21 cellular contexts compared by ENCODE assay signal in genomic region chr3:11459147-11459837, GRCh38.
DNase-seq lines count a peak whose midpoint lies in the region; FAIRE-seq and TF ChIP-seq lines count a peak whose summit lies in the region.
"Had no signal": no experiment of that assay in that cellular context is flagged by ENCODE, and none has a peak within 500 bp of the region (broad histone marks: within the 10 kb centered on the region; RNA-seq: fewer than 3 reads in every experiment).

No MANE protein-coding gene starts in this region.

- H3K27ac Mint-ChIP-seq in activated CD4-positive, alpha-beta memory T cell treated with anti-CD3 and anti-CD28 coated beads, Interleukin-2, amount 10 ng/mL, durations not matched to agents 7 days and 5 days, result no peak overlapping the region
- H3K27ac Mint-ChIP-seq: stimulated activated memory B cell treated with anti-CD40 and anti-IgM and Interleukin-4, amounts not matched to agents 10 μg/mL and 1 μg/mL and 100 μg/mL, for 72 hours had no signal

- no peaks in the 10 kb centered on the region for H4K20me1 ChIP-seq in fibroblast of lung (ENCODE audit: control insufficient read depth, extremely low read depth, insufficient read depth, low read length)

- H2AFZ ChIP-seq in fibroblast of lung (ENCODE audit: low read length), result no peak overlapping the region

- no peaks in the 10 kb centered on the region for H3K36me3 Mint-ChIP-seq in activated CD4-positive, alpha-beta memory T cell treated with anti-CD3 and anti-CD28 coated beads, Interleukin-2, amount 10 ng/mL, durations not matched to agents 7 days and 5 days (ENCODE audit: low read depth)

- H3K9me3 Mint-ChIP-seq in activated CD4-positive, alpha-beta memory T cell treated with anti-CD3 and anti-CD28 coated beads, Interleukin-2, amount 10 ng/mL, durations not matched to agents 7 days and 5 days, result no peaks in the 10 kb centered on the region
- H3K9me3 Mint-ChIP-seq: stimulated activated memory B cell treated with anti-CD40 and anti-IgM and Interleukin-4, amounts not matched to agents 10 μg/mL and 1 μg/mL and 100 μg/mL, for 72 hours had no signal

- H3K36me3 ChIP-seq in fibroblast of lung (ENCODE audit: control insufficient read depth, insufficient read depth, low read length) (no peaks in the 10 kb centered on the region), kidney (ENCODE audit: control insufficient read depth in 1 of 2, insufficient read depth in 2 of 2, low read length in 2 of 2) (no peaks in the 10 kb centered on the region)
- H3K36me3 ChIP-seq: ascending aorta, heart left ventricle, thyroid gland had no signal

- POLR2A ChIA-PET in activated CD4-positive, alpha-beta memory T cell treated with anti-CD3 and anti-CD28 coated beads, Interleukin-2, amount 10 ng/mL, durations not matched to agents 7 days and 5 days (lab: Charles Lee), result no interaction called here

- H3K4me3 Mint-ChIP-seq in activated CD4-positive, alpha-beta memory T cell treated with anti-CD3 and anti-CD28 coated beads, Interleukin-2, amount 10 ng/mL, durations not matched to agents 7 days and 5 days, result no peak overlapping the region
- H3K4me3 Mint-ChIP-seq: stimulated activated memory B cell treated with anti-CD40 and anti-IgM and Interleukin-4, amounts not matched to agents 10 μg/mL and 1 μg/mL and 100 μg/mL, for 72 hours had no signal

- peaks cover 9% of the 10 kb centered on the region for H3K4me1 ChIP-seq in fibroblast of lung (ENCODE audit: control insufficient read depth, extremely low read depth, insufficient read depth, low read length)
- no peaks in the 10 kb centered on the region for H3K4me1 ChIP-seq in kidney (ENCODE audit: control insufficient read depth in 1 of 2, insufficient read depth in 1 of 2, low read depth in 1 of 2, low read length in 2 of 2)
- H3K4me1 ChIP-seq: thyroid gland had no signal

- H3K27ac ChIP-seq in fibroblast of lung (ENCODE audit: insufficient read depth, low read length), result no peak overlapping the region
- H3K27ac ChIP-seq in kidney (ENCODE audit: low read depth in 2 of 2, low read length in 2 of 2), result no peak overlapping the region
- H3K27ac ChIP-seq: ascending aorta, heart left ventricle, thyroid gland, VCaP had no signal

- intact Hi-C loops in kidney (cut with DNase I), result no loop called here

- no peaks in the 10 kb centered on the region for H3K4me1 Mint-ChIP-seq in activated CD4-positive, alpha-beta memory T cell treated with anti-CD3 and anti-CD28 coated beads, Interleukin-2, amount 10 ng/mL, durations not matched to agents 7 days and 5 days
- H3K4me1 Mint-ChIP-seq: stimulated activated memory B cell treated with anti-CD40 and anti-IgM and Interleukin-4, amounts not matched to agents 10 μg/mL and 1 μg/mL and 100 μg/mL, for 72 hours had no signal

- FAIRE-seq in kidney (lab: Jason Lieb, UNC), result no peak
- FAIRE-seq: K562 had no signal

- DNase-seq in HS-27A (ENCODE audit: low read depth) (peak; percentile 46), amniotic epithelial cell (ENCODE audit: low read depth) (peak; percentile 88), fibroblast of lung (ENCODE audit: low read depth in 2 of 2) (peak; percentile 67 to 72), pons (ENCODE audit: low spot score) (peak; percentile 64), NCI-H187 treated with DMSO at 0.1 percent for 48 hours (lab: John Stamatoyannopoulos, UW) (no peak), GM19240 (ENCODE audit: insufficient read length, low spot score) (no peak), kidney (no peak)
- no peak for DNase-seq in activated CD4-positive, alpha-beta memory T cell treated with anti-CD3 and anti-CD28 coated beads, Interleukin-2, amount 10 ng/mL, durations not matched to agents 7 days and 5 days
- DNase-seq: DND-41; heart left ventricle; NCI-H2029 treated with DMSO at 0.1 percent for 48 hours; NCI-H510A; NK-92 treated with Interleukin-12 subunit alpha and Interleukin-12 subunit beta, amount 100 ng/mL, for 24 hours; nucleus accumbens; right cardiac atrium; RPMI8226 had no signal

- CTCF ChIA-PET in activated CD4-positive, alpha-beta memory T cell treated with anti-CD3 and anti-CD28 coated beads, Interleukin-2, amount 10 ng/mL, durations not matched to agents 7 days and 5 days (lab: Charles Lee), result interaction anchor here (0.6 kb wide), 1 partner anchor 235 kb away, joined by 3 read pairs; no protein-coding TSS in a partner anchor

- H3K79me2 ChIP-seq in fibroblast of lung (ENCODE audit: control insufficient read depth, insufficient read depth, low read length), result no peaks in the 10 kb centered on the region

- H3K4me3 ChIP-seq in fibroblast of lung (replicated peaks in 1 of 4; ENCODE audit: control extremely low read depth in 1 of 4, insufficient read depth in 1 of 4, low read depth in 3 of 4, low read length in 4 of 4), result no peak overlapping the region
- H3K4me3 ChIP-seq in kidney (ENCODE audit: low read length in 2 of 2), result no peak overlapping the region
- H3K4me3 ChIP-seq: ascending aorta, heart left ventricle, K562, thyroid gland had no signal

- H3K9ac ChIP-seq in fibroblast of lung (ENCODE audit: insufficient read depth, low read length) (no peak overlapping the region), kidney (ENCODE audit: low read length in 2 of 2) (no peak overlapping the region)

- H3K9me3 ChIP-seq in fibroblast of lung (ENCODE audit: control insufficient read depth, insufficient read depth, low read depth, low read length), result no peaks in the 10 kb centered on the region
- no peaks in the 10 kb centered on the region for H3K9me3 ChIP-seq in kidney (ENCODE audit: control insufficient read depth in 1 of 2, low read length in 2 of 2)
- H3K9me3 ChIP-seq: ascending aorta, heart left ventricle, thyroid gland had no signal

- no peak overlapping the region for H3K4me2 ChIP-seq in fibroblast of lung (ENCODE audit: extremely low read depth, insufficient read depth, low read length)

- no peaks in the 10 kb centered on the region for H3K27me3 Mint-ChIP-seq in activated CD4-positive, alpha-beta memory T cell treated with anti-CD3 and anti-CD28 coated beads, Interleukin-2, amount 10 ng/mL, durations not matched to agents 7 days and 5 days
- H3K27me3 Mint-ChIP-seq: stimulated activated memory B cell treated with anti-CD40 and anti-IgM and Interleukin-4, amounts not matched to agents 10 μg/mL and 1 μg/mL and 100 μg/mL, for 72 hours had no signal

- H3K27me3 ChIP-seq in fibroblast of lung (ENCODE audit: control insufficient read depth, insufficient read depth, low read length), result no peaks in the 10 kb centered on the region
- H3K27me3 ChIP-seq: ascending aorta, heart left ventricle, thyroid gland had no signal

- no peak for TF ChIP-seq CTCF in fibroblast of lung (conservative IDR thresholded peaks at IDR 0.05 in 1 of 2, IDR thresholded peaks at IDR 0.05 in 1 of 2; ENCODE audit: low read depth in 1 of 2, low read length in 2 of 2)
- TF ChIP-seq CTCF in kidney (IDR thresholded peaks at IDR 0.05; ENCODE audit: borderline replicate concordance, extremely low read depth, insufficient read depth), result no peak

Comparison
In these comparisons a context has a peak if more than half of its experiments do, and no peak if none do; other contexts are left out.
1. DNase-seq: peak in HS-27A (single experiment), amniotic epithelial cell (single experiment), fibroblast of lung (2 of 2) and pons (single experiment); none in NCI-H187 treated with DMSO at 0.1 percent for 48 hours (single experiment), GM19240 (single experiment), kidney (single experiment) and activated CD4-positive, alpha-beta memory T cell treated with anti-CD3 and anti-CD28 coated beads, Interleukin-2, amount 10 ng/mL, durations not matched to agents 7 days and 5 days (single experiment).